In genomic region chrX:48737940-48738339, GRCh38 we compare ENCODE assay signal across 9 cellular contexts. TPM values are rescaled to one million over a fixed set of nuclear protein-coding genes. Genes with fewer than 3 reads are reported as not detected.
DNase-seq lines count a peak whose midpoint lies in the region; ATAC-seq, FAIRE-seq and TF ChIP-seq lines count a peak whose summit lies in the region.
"Had no signal": no experiment of that assay in that cellular context is flagged by ENCODE, and none has a peak within 500 bp of the region (broad histone marks: within the 10 kb centered on the region; RNA-seq: fewer than 3 reads in every experiment).

No MANE protein-coding gene starts in this region.

- H3K9me3 ChIP-seq in left ventricle myocardium inferior (replicated peaks), result no peaks in the 10 kb centered on the region
- no peaks in the 10 kb centered on the region for H3K9me3 ChIP-seq in mesodermal cell (ENCODE audit: control insufficient read depth, low read length)

- no peak for DNase-seq in left ventricle myocardium inferior
- DNase-seq in Right ventricle myocardium inferior (ENCODE audit: missing footprints), result no peak
- no peak for DNase-seq in brain microvascular endothelial cell
- DNase-seq in ecto neural progenitor cell (ENCODE audit: low spot score), result no peak
- no peak for DNase-seq in NCI-H345 treated with DMSO at 0.1 percent for 48 hours (lab: John Stamatoyannopoulos, UW; ENCODE audit: unreplicated experiment)
- DNase-seq in HTR-8/SVneo (ENCODE audit: insufficient read length, low spot score), result no peak
- no peak for DNase-seq in activated CD4-positive, CD25-positive, alpha-beta regulatory T cell (lab: John Stamatoyannopoulos, UW)

- H3K4me3 ChIP-seq in left ventricle myocardium inferior (peak overlapping the region; percentile 74), brain microvascular endothelial cell (ENCODE audit: low read depth, low read length) (peak overlapping the region; percentile 66), mesodermal cell (ENCODE audit: extremely low read depth, insufficient read depth, low read length, poor library complexity, severe bottlenecking) (peak overlapping the region; percentile 53)

- in situ Hi-C loops in brain microvascular endothelial cell (cut with HindIII; ENCODE audit: low pct_ligation_motif_present, low sequenced_read_pairs), result no loop called here

- TF ChIP-seq CTCF in left ventricle myocardium inferior (IDR thresholded peaks at IDR 0.05; ENCODE audit: borderline replicate concordance) (no peak), brain microvascular endothelial cell (IDR thresholded peaks at IDR 0.05; ENCODE audit: low read depth, low read length, missing control alignments) (no peak)

- H3K4me1 ChIP-seq in left ventricle myocardium inferior (no peaks in the 10 kb centered on the region), mesodermal cell (ENCODE audit: control insufficient read depth, insufficient read depth, low read length, poor library complexity, severe bottlenecking) (peaks cover 2% of the 10 kb centered on the region)

- ATAC-seq in Right ventricle myocardium inferior, result no peak

- H3K27me3 ChIP-seq in left ventricle myocardium inferior (ENCODE audit: low read depth) (no peaks in the 10 kb centered on the region), brain microvascular endothelial cell (replicated peaks) (no peaks in the 10 kb centered on the region)

- no peak for FAIRE-seq in HTR-8/SVneo (lab: Jason Lieb, UNC)
- FAIRE-seq: TTC549 had no signal

- H3K27ac ChIP-seq in left ventricle myocardium inferior (replicated peaks), result peak overlapping the region; percentile 93
- H3K27ac ChIP-seq in brain microvascular endothelial cell, result no peak overlapping the region
- peak overlapping the region; percentile 83 for H3K27ac ChIP-seq in mesodermal cell (ENCODE audit: low read depth, low read length, severe bottlenecking)

- WGBS in mesodermal cell (ENCODE audit: insufficient coverage in 2 of 2), 2 experiments, result 100% methylated on average over 4 of the region's 7 CpGs; no CpG with 5 or more reads in 1 of the 2 experiments

- H3K36me3 ChIP-seq in left ventricle myocardium inferior, result no peaks in the 10 kb centered on the region
- no peaks in the 10 kb centered on the region for H3K36me3 ChIP-seq in brain microvascular endothelial cell (replicated peaks)
- no peaks in the 10 kb centered on the region for H3K36me3 ChIP-seq in mesodermal cell (ENCODE audit: control insufficient read depth, insufficient read depth, low read length)

- intact Hi-C loops in left ventricle myocardium inferior (cut with micrococcal nuclease) (no loop called here), Right ventricle myocardium inferior (cut with DNase I) (loop anchor here (2.0 to 5.0 kb wide), 2 partner anchors 41 to 63 kb away; partner anchors contain the start of gene SUV39H1)

RNA-seq across cellular contexts. Expression of gene GLOD5, which starts 23.6 kb away (rescaled TPM):
- total RNA-seq in left ventricle myocardium inferior (not detected), Right ventricle myocardium inferior (not detected)
- polyA plus RNA-seq in mesodermal cell (2013, experiment 1 of 2), result not detected
- polyA plus RNA-seq in mesodermal cell (2013, experiment 2 of 2), result not detected

RNA-seq across cellular contexts. Expression of gene SUV39H1, which starts 41.4 kb away (rescaled TPM):
- total RNA-seq in left ventricle myocardium inferior (2.6 TPM), Right ventricle myocardium inferior (2.2 TPM)
- 9.2 TPM for polyA plus RNA-seq in mesodermal cell (2013, experiment 1 of 2)
- 7.7 TPM for polyA plus RNA-seq in mesodermal cell (2013, experiment 2 of 2)

RNA-seq across cellular contexts. Expression of gene GATA1, which starts 48.5 kb away (rescaled TPM):
- total RNA-seq in left ventricle myocardium inferior (not detected), Right ventricle myocardium inferior (0.16 TPM)
- 1.2 TPM for polyA plus RNA-seq in mesodermal cell (2013, experiment 1 of 2)
- polyA plus RNA-seq in mesodermal cell (2013, experiment 2 of 2), result not detected

RNA-seq across cellular contexts. Expression of gene WAS, which starts 54.3 kb away (rescaled TPM):
- total RNA-seq in left ventricle myocardium inferior, result 2.3 TPM
- 4.4 TPM for total RNA-seq in Right ventricle myocardium inferior
- 0.41 TPM for polyA plus RNA-seq in mesodermal cell (2013, experiment 1 of 2)
- polyA plus RNA-seq in mesodermal cell (2013, experiment 2 of 2), result 0.30 TPM
